ENCODE assay signal across 23 cellular contexts in genomic region chr18:50092250-50092780, GRCh38.
DNase-seq lines count a peak whose midpoint lies in the region; ATAC-seq and TF ChIP-seq lines count a peak whose summit lies in the region.
"Had no signal": no experiment of that assay in that cellular context is flagged by ENCODE, and none has a peak within 500 bp of the region (broad histone marks: within the 10 kb centered on the region; RNA-seq: fewer than 3 reads in every experiment).

No MANE protein-coding gene starts in this region.

- H2AFZ ChIP-seq in OCI-LY3 (ENCODE audit: low read depth, low read length) = no peak overlapping the region

- H3K27ac Mint-ChIP-seq in type B pancreatic cell = peak overlapping the region; percentile 3
- H3K27ac Mint-ChIP-seq in activated naive CD8-positive, alpha-beta T cell treated with anti-CD3 and anti-CD28 coated beads, Interleukin-2, amount 50 U/mL, for 24 hours = no peak overlapping the region
- H3K27ac Mint-ChIP-seq: activated CD4-positive, alpha-beta memory T cell treated with anti-CD3 and anti-CD28 coated beads, Interleukin-2, amount 10 ng/mL, durations not matched to agents 7 days and 5 days; activated naive CD4-positive, alpha-beta T cell treated with anti-CD3 and anti-CD28 coated beads, Interleukin-2, amount 10 ng/mL, durations not matched to agents 7 days and 5 days; endodermal cell had no signal

- H3K36me3 Mint-ChIP-seq in type B pancreatic cell = no peaks in the 10 kb centered on the region
- H3K36me3 Mint-ChIP-seq in activated naive CD8-positive, alpha-beta T cell treated with anti-CD3 and anti-CD28 coated beads, Interleukin-2, amount 50 U/mL, for 24 hours (ENCODE audit: low read depth) = no peaks in the 10 kb centered on the region
- H3K36me3 Mint-ChIP-seq: activated naive CD4-positive, alpha-beta T cell treated with anti-CD3 and anti-CD28 coated beads, Interleukin-2, amount 10 ng/mL, durations not matched to agents 7 days and 5 days had no signal

- no peaks in the 10 kb centered on the region for H3K27me3 Mint-ChIP-seq in type B pancreatic cell
- peaks cover 21% of the 10 kb centered on the region for H3K27me3 Mint-ChIP-seq in activated naive CD8-positive, alpha-beta T cell treated with anti-CD3 and anti-CD28 coated beads, Interleukin-2, amount 50 U/mL, for 24 hours

- H3K4me3 Mint-ChIP-seq in type B pancreatic cell = peak overlapping the region; percentile 6
- H3K4me3 Mint-ChIP-seq in activated naive CD8-positive, alpha-beta T cell treated with anti-CD3 and anti-CD28 coated beads, Interleukin-2, amount 50 U/mL, for 24 hours = no peak overlapping the region
- H3K4me3 Mint-ChIP-seq: activated CD4-positive, alpha-beta memory T cell treated with anti-CD3 and anti-CD28 coated beads, Interleukin-2, amount 10 ng/mL, durations not matched to agents 7 days and 5 days; activated naive CD4-positive, alpha-beta T cell treated with anti-CD3 and anti-CD28 coated beads, Interleukin-2, amount 10 ng/mL, durations not matched to agents 7 days and 5 days; activated T-cell treated with anti-CD3 and anti-CD28 coated beads, Interleukin-2, amount 50 U/mL, for 4 hours; endodermal cell had no signal

- H3K79me2 ChIP-seq in OCI-LY3 (ENCODE audit: low read length) = no peaks in the 10 kb centered on the region

- H3K36me3 ChIP-seq in OCI-LY3 (replicated peaks; ENCODE audit: low read depth, low read length) = no peaks in the 10 kb centered on the region
- H3K36me3 ChIP-seq in iPS-20b (ENCODE audit: insufficient read depth, low read depth, low read length) = no peaks in the 10 kb centered on the region
- H3K36me3 ChIP-seq: lower lobe of right lung, ovary, tibial nerve had no signal

- no peak overlapping the region for H3K4me3 ChIP-seq in OCI-LY3 (ENCODE audit: low read length)
- H3K4me3 ChIP-seq in iPS-20b (ENCODE audit: low read length) = peak overlapping the region; percentile 41
- H3K4me3 ChIP-seq: lower lobe of right lung, ovary, tibial nerve had no signal

- H3K27me3 ChIP-seq in OCI-LY3 (ENCODE audit: low read depth, low read length) (0 out of 2 replicates have a peak, but pooled peaks cover 3% of the 10 kb centered on the region), iPS-20b (ENCODE audit: insufficient read depth, low read length) (no peaks in the 10 kb centered on the region)
- H3K27me3 ChIP-seq: ovary, tibial nerve had no signal

- no peak overlapping the region for H3K27ac ChIP-seq in OCI-LY3 (ENCODE audit: low read length)
- no peak overlapping the region for H3K27ac ChIP-seq in iPS-20b (ENCODE audit: low read length)
- H3K27ac ChIP-seq: lower lobe of right lung, ovary, tibial nerve, VCaP had no signal

- H3K9me3 Mint-ChIP-seq in type B pancreatic cell = no peaks in the 10 kb centered on the region
- no peaks in the 10 kb centered on the region for H3K9me3 Mint-ChIP-seq in activated naive CD8-positive, alpha-beta T cell treated with anti-CD3 and anti-CD28 coated beads, Interleukin-2, amount 50 U/mL, for 24 hours
- H3K9me3 Mint-ChIP-seq: activated CD4-positive, alpha-beta memory T cell treated with anti-CD3 and anti-CD28 coated beads, Interleukin-2, amount 10 ng/mL, durations not matched to agents 7 days and 5 days; activated naive CD4-positive, alpha-beta T cell treated with anti-CD3 and anti-CD28 coated beads, Interleukin-2, amount 10 ng/mL, durations not matched to agents 7 days and 5 days; activated T-cell treated with anti-CD3 and anti-CD28 coated beads, Interleukin-2, amount 50 U/mL, for 4 hours; endodermal cell had no signal

- H3K9me3 ChIP-seq in OCI-LY3 (ENCODE audit: insufficient read depth, low read length) = no peaks in the 10 kb centered on the region
- H3K9me3 ChIP-seq in iPS-20b (ENCODE audit: insufficient read depth, low read depth, low read length) = no peaks in the 10 kb centered on the region
- H3K9me3 ChIP-seq: lower lobe of right lung, ovary, tibial nerve had no signal

- no peak for TF ChIP-seq CTCF in OCI-LY3 (IDR thresholded peaks at IDR 0.05; ENCODE audit: low read depth, low read length)
- TF ChIP-seq CTCF in type B pancreatic cell (conservative IDR thresholded peaks at IDR 0.05) = no peak

- peak; percentile 38 for DNase-seq in NCI-H2196 (lab: John Stamatoyannopoulos, UW; ENCODE audit: unreplicated experiment)
- no peak for DNase-seq in NCI-H2196 treated with DMSO at 0.1 percent for 48 hours (lab: John Stamatoyannopoulos, UW; ENCODE audit: unreplicated experiment)
- DNase-seq in type B pancreatic cell (ENCODE audit: extremely low spot score, unreplicated experiment) = no peak
- no peak for DNase-seq in activated naive CD8-positive, alpha-beta T cell treated with anti-CD3 and anti-CD28 coated beads, Interleukin-2, amount 50 U/mL, for 24 hours
- no peak for DNase-seq in stimulated activated naive CD8-positive, alpha-beta T cell treated with anti-CD3 and anti-CD28 coated beads, Interleukin-15, Interleukin-2, amounts not matched to agents 100 U/mL and 50 U/mL, for 24 hours
- DNase-seq in activated CD4-positive, alpha-beta T cell treated with anti-CD3 and anti-CD28 coated beads, Interleukin-2, amount 50 U/mL, for 4 hours = no peak
- DNase-seq: activated CD4-positive, alpha-beta memory T cell treated with anti-CD3 and anti-CD28 coated beads, Interleukin-2, amount 10 ng/mL, durations not matched to agents 7 days and 5 days; activated naive CD4-positive, alpha-beta T cell treated with anti-CD3 and anti-CD28 coated beads, Interleukin-2, amount 10 ng/mL, durations not matched to agents 7 days and 5 days; activated T-cell treated with anti-CD3 and anti-CD28 coated beads, Interleukin-2, amount 50 U/mL, for 4 hours; endodermal cell; lower lobe of right lung; NCI-H1436 treated with DMSO at 0.1 percent for 48 hours; NCI-H226; OCI-M1; ovary; SHP77; stimulated activated naive CD4-positive, alpha-beta T cell; T-helper 2 cell had no signal

- no peaks in the 10 kb centered on the region for H4K20me1 ChIP-seq in OCI-LY3 (ENCODE audit: insufficient read depth, low read length)

- H3K4me1 ChIP-seq in OCI-LY3 (ENCODE audit: low read length) = peaks cover 48% of the 10 kb centered on the region
- H3K4me1 ChIP-seq in iPS-20b (ENCODE audit: insufficient read depth, low read length) = peaks cover 39% of the 10 kb centered on the region
- H3K4me1 ChIP-seq: lower lobe of right lung, tibial nerve had no signal

- H3K9ac ChIP-seq in OCI-LY3 (ENCODE audit: low read length) (no peak overlapping the region), iPS-20b (ENCODE audit: low read depth, low read length) (peak overlapping the region; percentile 49; the same call in 1 of the 2 replicates)

- no peak for ATAC-seq in activated naive CD8-positive, alpha-beta T cell treated with anti-CD3 and anti-CD28 coated beads, Interleukin-2, amount 50 U/mL, for 24 hours
- no peak for ATAC-seq in stimulated activated naive CD8-positive, alpha-beta T cell treated with anti-CD3 and anti-CD28 coated beads, Interleukin-15, Interleukin-2, amounts not matched to agents 100 U/mL and 50 U/mL, for 24 hours
- ATAC-seq: activated T-cell treated with anti-CD3 and anti-CD28 coated beads, Interleukin-2, amount 50 U/mL, for 4 hours; HCT116; lower lobe of right lung had no signal

- H3K4me1 Mint-ChIP-seq in type B pancreatic cell (ENCODE audit: unreplicated experiment) = peaks cover 25% of the 10 kb centered on the region
- no peaks in the 10 kb centered on the region for H3K4me1 Mint-ChIP-seq in activated naive CD8-positive, alpha-beta T cell treated with anti-CD3 and anti-CD28 coated beads, Interleukin-2, amount 50 U/mL, for 24 hours
- H3K4me1 Mint-ChIP-seq: activated CD4-positive, alpha-beta memory T cell treated with anti-CD3 and anti-CD28 coated beads, Interleukin-2, amount 10 ng/mL, durations not matched to agents 7 days and 5 days; activated naive CD4-positive, alpha-beta T cell treated with anti-CD3 and anti-CD28 coated beads, Interleukin-2, amount 10 ng/mL, durations not matched to agents 7 days and 5 days had no signal

- peak overlapping the region; percentile 5; the same call in 1 of the 2 replicates for H3K4me2 ChIP-seq in OCI-LY3 (ENCODE audit: low read length)
